In genomic region chr16:21159281-21159951, GRCh38 we compare ENCODE assay signal across 1 cellular context.
TF ChIP-seq lines count a peak whose summit lies in the region.

No MANE protein-coding gene starts in this region.

TF ChIP-seq in HepG2, 621 proteins besides CTCF, POLR2A, EP300 and RAD21:
- TF ChIP-seq HMGXB4 (CRISPR knock-in tag; IDR thresholded peaks at IDR 0.05; ENCODE audit: borderline replicate concordance in 1 of 2, low read depth in 1 of 2) = 0 out of 4 replicates have a peak, but pooled peaks of 1 of the 2 experiments have one; percentile 7
- TF ChIP-seq HNRNPL (IDR thresholded peaks at IDR 0.05; ENCODE audit: low read depth, low read length) = no peak
- TF ChIP-seq ZNF572 (CRISPR knock-in tag; IDR thresholded peaks at IDR 0.05) = 0 out of 2 replicates have a peak, but pooled peaks have one; percentile 49
- peak; percentile 40 for TF ChIP-seq ZNF883 (CRISPR knock-in tag; IDR thresholded peaks at IDR 0.05; ENCODE audit: not compliant biosample characterization)
- TF ChIP-seq SALL1 (CRISPR knock-in tag; IDR thresholded peaks at IDR 0.05) = peak; percentile 47; the same call in 1 of the 2 replicates
- 0 out of 2 replicates have a peak, but pooled peaks have one; percentile 10 for TF ChIP-seq ZNF768 (CRISPR knock-in tag; IDR thresholded peaks at IDR 0.05)
- no peak for TF ChIP-seq ZNF713 (CRISPR knock-in tag; IDR thresholded peaks at IDR 0.05)
- no peak for TF ChIP-seq ATF7 (IDR thresholded peaks at IDR 0.05)
- peak; percentile 35; the same call in 1 of the 2 replicates for TF ChIP-seq ATF7 (CRISPR knock-in tag; IDR thresholded peaks at IDR 0.05)
- no peak for TF ChIP-seq ARNTL (CRISPR knock-in tag; IDR thresholded peaks at IDR 0.05)
- peak; percentile 60 for TF ChIP-seq ZNF281 (CRISPR knock-in tag; IDR thresholded peaks at IDR 0.05; ENCODE audit: borderline replicate concordance)
- no peak for TF ChIP-seq KMT2B (CRISPR knock-in tag; IDR thresholded peaks at IDR 0.05)
- 0 out of 2 replicates have a peak, but pooled peaks have one; percentile 26 for TF ChIP-seq ZNF274 (CRISPR knock-in tag; IDR thresholded peaks at IDR 0.05)
- 0 out of 2 replicates have a peak, but pooled peaks have one; percentile 41 for TF ChIP-seq ZBTB7A (CRISPR knock-in tag; IDR thresholded peaks at IDR 0.05)
- no peak for TF ChIP-seq ZFP82 (CRISPR knock-in tag; IDR thresholded peaks at IDR 0.05; ENCODE audit: borderline replicate concordance)
